ENCODE assay signal across 1 cellular context in the genomic region with DNA sequence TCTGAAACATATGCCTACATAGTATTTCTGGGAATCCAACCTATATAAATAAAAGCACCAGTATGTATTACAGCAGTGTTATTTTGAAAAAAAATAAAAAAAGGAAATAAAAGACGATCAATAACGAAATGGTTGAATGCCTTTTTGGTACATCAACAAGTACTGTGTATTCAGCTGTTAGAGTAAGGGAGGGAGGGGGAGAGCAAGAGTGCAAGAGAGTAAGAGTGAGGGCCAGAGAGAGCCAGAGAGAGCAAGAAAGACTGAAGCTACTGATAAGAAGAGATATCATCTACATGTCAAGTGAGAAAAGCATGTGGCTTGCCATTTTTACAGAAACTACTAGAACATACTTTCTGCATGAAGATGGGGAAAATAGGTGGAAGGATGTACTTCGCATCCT.
TF ChIP-seq lines count a peak whose summit lies in the region.

No MANE protein-coding gene starts in this region.

TF ChIP-seq in SK-N-SH, 30 proteins besides CTCF, POLR2A, EP300 and RAD21 (continued from another document):
- TF ChIP-seq ZBTB33 (IDR thresholded peaks at IDR 0.05; ENCODE audit: borderline replicate concordance, low read depth) (no peak), TEAD4 (IDR thresholded peaks at IDR 0.05; ENCODE audit: borderline replicate concordance, insufficient read depth) (no peak), GATA2 (CRISPR knock-in tag; IDR thresholded peaks at IDR 0.05) (peak; percentile 17; the same call in 1 of the 2 replicates), MXI1 (IDR thresholded peaks at IDR 0.05; ENCODE audit: low read depth, low read length) (peak; percentile 35; the same call in 1 of the 2 replicates), RFX5 (IDR thresholded peaks at IDR 0.05; ENCODE audit: low read length) (no peak), MEF2A (IDR thresholded peaks at IDR 0.05; ENCODE audit: borderline replicate concordance, low read depth) (no peak), FOXM1 (IDR thresholded peaks at IDR 0.05; ENCODE audit: low read depth) (no peak), USF2 (IDR thresholded peaks at IDR 0.05; ENCODE audit: borderline replicate concordance, low read depth, low read length) (no peak)
TF ChIP-seq in SK-N-SH: peak in this region for 2.
